In the genomic region with DNA sequence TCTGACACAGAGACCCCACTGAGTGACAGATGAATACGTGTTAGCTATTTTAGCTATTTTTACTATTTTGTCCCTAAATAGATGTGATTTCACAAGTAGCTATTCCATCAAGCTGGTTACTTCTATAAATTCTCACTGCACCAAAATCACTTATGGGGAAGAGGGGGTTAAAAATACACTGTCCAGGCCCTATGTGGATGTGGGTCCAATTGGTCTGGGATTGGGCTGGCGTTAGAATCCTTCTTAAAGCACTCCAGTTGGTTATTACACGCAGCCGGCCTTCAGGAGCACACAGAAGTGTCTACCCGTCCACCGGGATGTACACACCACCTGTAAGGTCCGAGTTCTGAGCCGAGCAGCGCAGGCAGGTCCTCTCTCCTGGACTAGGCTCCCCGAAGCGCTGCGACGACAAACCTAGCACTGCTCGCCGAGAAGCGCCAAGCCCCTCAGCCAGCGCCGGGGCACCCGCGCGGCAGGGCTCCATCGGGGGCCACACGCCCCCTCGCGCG, we compare ENCODE assay signal across 8 cellular contexts.
DNase-seq lines count a peak whose midpoint lies in the region; ATAC-seq and TF ChIP-seq lines count a peak whose summit lies in the region.

No MANE protein-coding gene starts in this region.

- H3K27ac Mint-ChIP-seq in GM23338 (no peak overlapping the region), WTC11 (peak overlapping the region; percentile 60; the same call in 1 of the 2 replicates)

- TF ChIP-seq POLR2A in gastroesophageal sphincter (IDR thresholded peaks at IDR 0.05), result no peak

- H3K4me2 ChIP-seq in GM23338, result peak overlapping the region; percentile 96

- H3K9me3 ChIP-seq in gastroesophageal sphincter, result no peaks in the 10 kb centered on the region

- H3K27me3 Mint-ChIP-seq in GM23338 (ENCODE audit: insufficient read depth, low read depth, poor library complexity), result peaks cover 14% of the 10 kb centered on the region
- peaks cover 12% of the 10 kb centered on the region for H3K27me3 Mint-ChIP-seq in WTC11 (ENCODE audit: low read depth)

- H3K36me3 ChIP-seq in GM23338 (ENCODE audit: insufficient read depth) (no peaks in the 10 kb centered on the region), gastroesophageal sphincter (peaks cover 0 to 7% of the 10 kb centered on the region in 2 donors)

- 0 out of 2 replicates have a peak overlapping the region, but pooled peaks have one; percentile 34 for H2AFZ ChIP-seq in GM23338

- peaks cover 63% of the 10 kb centered on the region for H3K79me2 ChIP-seq in GM23338 (replicated peaks; ENCODE audit: insufficient read depth)

- POLR2A ChIA-PET in WTC11 (lab: Charles Lee), result no interaction called here

- H4K20me1 ChIP-seq in GM23338 (replicated peaks; ENCODE audit: insufficient read depth), result peaks cover 19% of the 10 kb centered on the region

- H3K4me1 Mint-ChIP-seq in GM23338 (peaks cover 42% of the 10 kb centered on the region), WTC11 (peaks cover 34% of the 10 kb centered on the region)

- no peak for TF ChIP-seq EP300 in gastroesophageal sphincter (IDR thresholded peaks at IDR 0.05)

- H3K4me3 ChIP-seq in AG10803 (ENCODE audit: low read length), result peak overlapping the region; percentile 69
- H3K4me3 ChIP-seq in GM23338, result peak overlapping the region; percentile 67
- peak overlapping the region; percentile 43 to 72 for H3K4me3 ChIP-seq in gastroesophageal sphincter

- peak overlapping the region; percentile 85 for H3K4me3 Mint-ChIP-seq in GM23338
- peak overlapping the region; percentile 85 for H3K4me3 Mint-ChIP-seq in WTC11

- TF ChIP-seq CTCF in AG10803 (conservative IDR thresholded peaks at IDR 0.05; ENCODE audit: low read length), result no peak
- TF ChIP-seq CTCF in GM23338 (conservative IDR thresholded peaks at IDR 0.05; ENCODE audit: low read depth in 2 of 2), result no peak
- TF ChIP-seq CTCF in WTC11 (IDR thresholded peaks at IDR 0.05), result no peak
- TF ChIP-seq CTCF in gastroesophageal sphincter (IDR thresholded peaks at IDR 0.05), result no peak

- H3K36me3 Mint-ChIP-seq in GM23338 (ENCODE audit: low read depth) (peaks cover 21% of the 10 kb centered on the region), WTC11 (no peaks in the 10 kb centered on the region; the same call in 1 of the 2 replicates)

- no peak overlapping the region for H3K27ac ChIP-seq in GM23338 (ENCODE audit: low read depth)
- H3K27ac ChIP-seq in gastroesophageal sphincter, result peak overlapping the region; percentile 40 to 99 (median 96)

- no peaks in the 10 kb centered on the region for H3K9me2 ChIP-seq in GM23338 (ENCODE audit: insufficient read depth)

- WGBS in gastroesophageal sphincter (ENCODE audit: low coverage in 1 of 2), 2 donors, result 14 to 21% methylated on average over 2 to 3 of the region's 26 CpGs

- DNase-seq in AG10803 (ENCODE audit: low read depth), result peak; percentile 31
- peak; percentile 57 for DNase-seq in GM23338 (ENCODE audit: low spot score)
- peak; percentile 37 for DNase-seq in WTC11 (ENCODE audit: low spot score)
- DNase-seq in retina, result peak; percentile 56
- DNase-seq in mesenteric fat pad (ENCODE audit: low spot score), result no peak
- DNase-seq in activated CD4-positive, alpha-beta T cell treated with anti-CD3 and anti-CD28 coated beads for 48 hours, result no peak

- H3K4me1 ChIP-seq in GM23338 (ENCODE audit: insufficient read depth) (peaks cover 17% of the 10 kb centered on the region), gastroesophageal sphincter (peaks cover 3 to 69% (median 25%) of the 10 kb centered on the region in 3 donors)

- ATAC-seq in GM23338 (peak; percentile 2; the same call in 2 of the 3 replicates), WTC11 (peak; percentile 12), gastroesophageal sphincter (no peak), GM21447 (IDR thresholded peaks at IDR 0.05; ENCODE audit: unreplicated experiment) (no peak)

- H3K9me3 Mint-ChIP-seq in GM23338 (no peaks in the 10 kb centered on the region; the same call in 2 of the 3 replicates), WTC11 (no peaks in the 10 kb centered on the region)

- CTCF ChIA-PET in WTC11 (lab: Charles Lee), result interaction anchor here (0.6 to 1.2 kb wide), 3 partner anchors 26 to 233 kb away, joined by 3 to 4 read pairs (median 3); no protein-coding TSS in a partner anchor

- no peaks in the 10 kb centered on the region for H3F3A ChIP-seq in GM23338 (replicated peaks; ENCODE audit: low read depth)

- H3K27me3 ChIP-seq in GM23338 (ENCODE audit: insufficient read depth), result peaks cover 13% of the 10 kb centered on the region
- H3K27me3 ChIP-seq in gastroesophageal sphincter, result no peaks in the 10 kb centered on the region

TF ChIP-seq in GM23338, 12 proteins besides CTCF, POLR2A, EP300 and RAD21 (continues in another document):
- TF ChIP-seq EZH2 (IDR thresholded peaks at IDR 0.05; ENCODE audit: low read depth, unreplicated experiment) (no peak), JUNB (IDR thresholded peaks at IDR 0.05; ENCODE audit: unreplicated experiment) (no peak), ZNF114 (CRISPR knock-in tag; IDR thresholded peaks at IDR 0.05) (no peak), STAT1 (IDR thresholded peaks at IDR 0.05; ENCODE audit: unreplicated experiment) (no peak), NANOG (IDR thresholded peaks at IDR 0.05; ENCODE audit: borderline replicate concordance) (no peak), POLR2AphosphoS5 (IDR thresholded peaks at IDR 0.05; ENCODE audit: low read depth) (no peak), EZH2phosphoT487 (IDR thresholded peaks at IDR 0.05; ENCODE audit: unreplicated experiment) (no peak), ETS1 (IDR thresholded peaks at IDR 0.05) (no peak), ZNF331 (CRISPR knock-in tag; IDR thresholded peaks at IDR 0.05; ENCODE audit: low read depth) (no peak)

TF ChIP-seq in WTC11, 78 proteins besides CTCF, POLR2A, EP300 and RAD21:
- TF ChIP-seq PRRX2 (CRISPR knock-in tag; IDR thresholded peaks at IDR 0.05) (no peak), MLX (CRISPR knock-in tag; IDR thresholded peaks at IDR 0.05) (no peak), SOX15 (CRISPR knock-in tag; IDR thresholded peaks at IDR 0.05) (no peak), EMX1 (CRISPR knock-in tag; IDR thresholded peaks at IDR 0.05) (no peak), ZNF121 (CRISPR knock-in tag; IDR thresholded peaks at IDR 0.05) (no peak), ZNF232 (CRISPR knock-in tag; IDR thresholded peaks at IDR 0.05) (no peak), NFE2L1 (CRISPR knock-in tag; IDR thresholded peaks at IDR 0.05) (no peak), ZBTB43 (CRISPR knock-in tag; IDR thresholded peaks at IDR 0.05) (no peak), HMGA2 (CRISPR knock-in tag; IDR thresholded peaks at IDR 0.05) (no peak), ETV6 (CRISPR knock-in tag; IDR thresholded peaks at IDR 0.05) (no peak), ZNF263 (CRISPR knock-in tag; IDR thresholded peaks at IDR 0.05; ENCODE audit: low read depth) (no peak)
TF ChIP-seq in WTC11: peak in this region for 0.

Comparison
In these comparisons a context has a peak if more than half of its experiments do, and no peak if none do; other contexts are left out.
1. DNase-seq: peak in AG10803 (single experiment), GM23338 (single experiment), WTC11 (single experiment) and retina (single experiment); none in mesenteric fat pad (single experiment) and activated CD4-positive, alpha-beta T cell treated with anti-CD3 and anti-CD28 coated beads for 48 hours (single experiment).
2. ATAC-seq: peak in GM23338 (single experiment) and WTC11 (single experiment); none in gastroesophageal sphincter (single experiment) and GM21447 (single experiment).
3. Peak in every context shown above with its lines, with median percentiles within 50 percentile points of each other: H3K4me3 ChIP-seq.